ENCODE assay signal across 1 cellular context in the genomic region with DNA sequence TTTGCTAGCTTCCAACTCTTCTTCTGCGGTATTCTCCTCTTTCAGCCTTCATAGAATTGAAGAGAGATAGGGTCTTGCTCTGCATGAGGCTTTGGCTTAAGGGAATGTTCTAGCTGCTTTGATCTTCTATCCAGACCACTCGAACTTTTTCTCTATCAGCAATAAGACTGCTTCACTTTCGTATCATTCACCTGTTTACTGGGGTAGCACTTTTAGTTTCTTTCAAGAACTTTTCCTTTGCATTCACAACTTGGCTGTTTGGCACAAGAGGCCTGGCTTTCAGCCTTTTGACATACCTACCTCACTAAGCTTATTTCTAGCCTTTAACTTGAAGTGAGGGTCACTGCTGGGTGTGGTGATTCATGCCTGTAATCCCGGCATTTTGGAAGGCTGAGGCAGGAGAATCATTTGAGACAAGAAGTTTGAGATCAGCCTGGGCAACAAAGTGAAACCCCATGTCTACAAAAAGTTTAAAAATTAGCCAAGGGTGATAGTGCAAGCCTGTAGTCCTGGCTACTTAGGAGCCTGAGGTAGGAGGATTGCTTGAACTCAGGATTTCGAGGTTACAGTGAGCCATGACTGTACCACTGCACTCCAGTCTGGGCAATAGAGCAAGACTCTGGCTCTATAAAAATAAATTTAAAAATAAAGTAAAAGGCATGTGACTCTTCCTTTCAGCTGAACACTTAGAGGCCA.
TF ChIP-seq lines count a peak whose summit lies in the region.

No MANE protein-coding gene starts in this region.

TF ChIP-seq in HepG2, 621 proteins besides CTCF, POLR2A, EP300 and RAD21 (continued from another document):
- TF ChIP-seq STAG1 (CRISPR knock-in tag; IDR thresholded peaks at IDR 0.05) (no peak), MTF2 (CRISPR knock-in tag; IDR thresholded peaks at IDR 0.05; ENCODE audit: borderline replicate concordance) (no peak), ZNF207 (IDR thresholded peaks at IDR 0.05; ENCODE audit: borderline replicate concordance) (no peak), RFXANK (CRISPR knock-in tag; IDR thresholded peaks at IDR 0.05) (no peak), ZNF253 (CRISPR knock-in tag; IDR thresholded peaks at IDR 0.05; ENCODE audit: borderline replicate concordance) (no peak)
- TF ChIP-seq, protein P1, sequence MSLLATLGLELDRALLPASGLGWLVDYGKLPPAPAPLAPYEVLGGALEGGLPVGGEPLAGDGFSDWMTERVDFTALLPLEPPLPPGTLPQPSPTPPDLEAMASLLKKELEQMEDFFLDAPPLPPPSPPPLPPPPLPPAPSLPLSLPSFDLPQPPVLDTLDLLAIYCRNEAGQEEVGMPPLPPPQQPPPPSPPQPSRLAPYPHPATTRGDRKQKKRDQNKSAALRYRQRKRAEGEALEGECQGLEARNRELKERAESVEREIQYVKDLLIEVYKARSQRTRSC (CRISPR knock-in tag; IDR thresholded peaks at IDR 0.05; ENCODE audit: low read depth), result no peak
